Comparison of ENCODE assay signal across 8 cellular contexts in the genomic region with DNA sequence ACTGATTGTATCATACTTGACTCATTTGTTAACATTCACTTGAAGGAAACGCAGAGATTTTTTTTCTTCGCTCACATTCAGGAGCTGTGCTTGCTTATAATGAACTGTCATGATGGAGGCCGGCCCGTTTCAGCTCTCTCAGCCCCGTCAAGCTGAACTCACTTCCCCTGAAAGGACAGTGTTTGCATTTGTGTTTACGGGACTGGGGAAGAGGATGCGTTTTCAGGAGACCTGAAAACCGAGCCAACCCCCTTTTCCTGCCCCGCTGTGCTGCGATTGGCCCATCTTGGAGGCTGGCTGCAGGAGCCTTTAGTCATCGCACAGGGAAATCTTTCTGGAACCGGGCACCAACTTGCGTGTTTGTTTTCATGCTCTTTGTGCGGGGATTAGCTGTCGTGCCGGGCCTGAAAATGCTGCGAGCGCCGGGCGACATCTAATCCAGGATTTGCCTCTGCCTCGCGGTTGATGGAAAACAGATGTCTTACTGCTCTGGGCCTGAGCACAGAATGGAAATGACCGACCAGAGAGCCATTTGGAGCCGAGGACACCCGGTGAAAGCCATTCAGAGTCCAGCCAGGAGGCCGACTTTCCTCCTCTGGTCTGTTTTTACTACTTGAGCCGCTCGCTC. TPM values are rescaled to one million over a fixed set of nuclear protein-coding genes. Genes with fewer than 3 reads are reported as not detected.
DNase-seq lines count a peak whose midpoint lies in the region; ATAC-seq and TF ChIP-seq lines count a peak whose summit lies in the region.

No MANE protein-coding gene starts in this region.

- BruUV-seq in PC-9 (replicated peaks; lab: Mats Ljungman, UMichigan): no TSS peak

- peaks cover 52% of the 10 kb centered on the region for H3K79me2 ChIP-seq in PC-9 (ENCODE audit: low read depth)

- peaks cover 13% of the 10 kb centered on the region for H3K36me3 ChIP-seq in PC-9 (ENCODE audit: low read depth)

- H2AFZ ChIP-seq in PC-9: no peak overlapping the region

- no peak for TF ChIP-seq CTCF in PC-9 (conservative IDR thresholded peaks at IDR 0.05)

- CTCF ChIA-PET in PC-9 (lab: Charles Lee): no interaction called here

- WGBS in adipose tissue, 3 donors: 3 to 30% (median 3%) methylated on average over 28 of the region's 28 CpGs

- H3K9me3 ChIP-seq in PC-9 (ENCODE audit: insufficient read depth, low read depth): 0 out of 2 replicates have a peak, but pooled peaks cover 3% of the 10 kb centered on the region

- intact Hi-C loops in Right ventricle myocardium superior (cut with DNase I) (no loop called here), PC-9 (cut with micrococcal nuclease; ENCODE audit: unreplicated experiment) (loop anchor here (5.0 kb wide), 1 partner anchor 240 kb away; no protein-coding TSS in a partner anchor)

- peaks cover 23% of the 10 kb centered on the region for H3F3A ChIP-seq in PC-9 (ENCODE audit: insufficient read depth, low read depth)

- no peaks in the 10 kb centered on the region for H4K20me1 ChIP-seq in PC-9 (ENCODE audit: insufficient read depth)

- H3K4me1 ChIP-seq in PC-9 (replicated peaks; ENCODE audit: insufficient read depth): peaks cover 42% of the 10 kb centered on the region

- no peaks in the 10 kb centered on the region for H3K9me2 ChIP-seq in PC-9 (ENCODE audit: insufficient read depth)

- POLR2A ChIA-PET in PC-9 (lab: Charles Lee; ENCODE audit: unreplicated experiment): no interaction called here

- H3K27me3 ChIP-seq in PC-9 (ENCODE audit: insufficient read depth, low read depth): no peaks in the 10 kb centered on the region

- no peak overlapping the region for H3K4me2 ChIP-seq in PC-9

- H3K27ac ChIP-seq in adipose tissue (ENCODE audit: low read depth, low read length) (peak overlapping the region; percentile 0), PC-9 (no peak overlapping the region)

- DNase-seq in NCI-H2196 (lab: John Stamatoyannopoulos, UW; ENCODE audit: unreplicated experiment): peak; percentile 29
- no peak for DNase-seq in NCI-H2196 treated with DMSO at 0.1 percent for 48 hours (lab: John Stamatoyannopoulos, UW; ENCODE audit: unreplicated experiment)
- peak; percentile 25 for DNase-seq in NCI-H748 treated with DMSO at 0.1 percent for 48 hours (lab: John Stamatoyannopoulos, UW)
- peak; percentile 66 for DNase-seq in Right ventricle myocardium superior
- peak in 54 of 56 donors; percentile 7 to 85 (median 52) for DNase-seq in nucleus accumbens (lab: John Stamatoyannopoulos, UW)
- DNase-seq in PC-9: no peak

- ATAC-seq in HG02798 (IDR thresholded peaks at IDR 0.05; ENCODE audit: poor library complexity, unreplicated experiment) (peak; percentile 24), Right ventricle myocardium superior (ENCODE audit: poor library complexity) (peak; percentile 73)

- H3K4me3 ChIP-seq in PC-9: no peak overlapping the region

RNA-seq across cellular contexts. Expression of gene TRIM2, which starts 18.0 kb away (rescaled TPM):
- 10 to 100 TPM in 1 of 3 donors, 1 to 10 TPM in 2; 5.9 to 13.5 (median 6.6) TPM for polyA plus RNA-seq in adipose tissue
- total RNA-seq in Right ventricle myocardium superior (15.3 TPM), PC-9 (2021) (56.0 and 87.0 TPM in 2 replicates)

Comparison
In these comparisons a context has a peak if more than half of its experiments do, and no peak if none do; other contexts are left out.
1. DNase-seq: peak in NCI-H2196 (single experiment), NCI-H748 treated with DMSO at 0.1 percent for 48 hours (single experiment), Right ventricle myocardium superior (single experiment) and nucleus accumbens (54 of 56); none in NCI-H2196 treated with DMSO at 0.1 percent for 48 hours (single experiment) and PC-9 (0 of 2).